In genomic region chr7:105854516-105854915, GRCh38 we compare ENCODE assay signal across 22 cellular contexts. TPM values are rescaled to one million over a fixed set of nuclear protein-coding genes. Genes with fewer than 3 reads are reported as not detected.
DNase-seq lines count a peak whose midpoint lies in the region; TF ChIP-seq lines count a peak whose summit lies in the region.
"Had no signal": no experiment of that assay in that cellular context is flagged by ENCODE, and none has a peak within 500 bp of the region (broad histone marks: within the 10 kb centered on the region; RNA-seq: fewer than 3 reads in every experiment).

No MANE protein-coding gene starts in this region.

- DNase-seq in EH (ENCODE audit: low read depth) (peak; percentile 37), NCI-H524 treated with DMSO at 0.1 percent for 48 hours (lab: John Stamatoyannopoulos, UW) (peak; percentile 44), hepatocyte (ENCODE audit: low spot score) (no peak), C1 segment of cervical spinal cord (lab: John Stamatoyannopoulos, UW) (no peak), NOMO-1 (lab: John Stamatoyannopoulos, UW; ENCODE audit: unreplicated experiment in 2 of 2) (no peak), NK-92 (lab: John Stamatoyannopoulos, UW; ENCODE audit: unreplicated experiment) (no peak), dorsolateral prefrontal cortex (no peak)
- DNase-seq: activated CD4-positive, alpha-beta T cell treated with anti-CD3 and anti-CD28 coated beads, Interleukin-2, amount 50 U/mL, for 48 hours; activated naive CD4-positive, alpha-beta T cell treated with Interleukin-2 at 50 U/mL for 16 hours; activated T-cell treated with anti-CD3 and anti-CD28 coated beads, Interleukin-2, amount 50 U/mL, for 1 hour; AML-193; aorta; foreskin keratinocyte; GDM1; Karpas-422; NCI-H1105; stimulated activated CD4-positive, alpha-beta T cell treated with anti-CD3 and anti-CD28 coated beads, Interleukin-4, amount 100 ng/mL, for 1 hour; T-helper 1 cell had no signal

- peak overlapping the region; percentile 28 for H3K27ac ChIP-seq in hepatocyte
- no peak overlapping the region for H3K27ac ChIP-seq in dorsolateral prefrontal cortex
- H3K27ac ChIP-seq: foreskin keratinocyte, VCaP had no signal

- no peak overlapping the region for H2AFZ ChIP-seq in hepatocyte

- peak overlapping the region; percentile 17 for H3K9ac ChIP-seq in skeletal muscle satellite cell (ENCODE audit: low read depth, low read length)

- H3K4me2 ChIP-seq in hepatocyte (no peak overlapping the region), skeletal muscle satellite cell (ENCODE audit: low read length) (no peak overlapping the region)

- H3K9me2 ChIP-seq in hepatocyte (replicated peaks; ENCODE audit: insufficient read depth) = no peaks in the 10 kb centered on the region

- no peaks in the 10 kb centered on the region for H3K36me3 ChIP-seq in hepatocyte (replicated peaks; ENCODE audit: insufficient read depth, low read depth)
- H3K36me3 ChIP-seq in skeletal muscle satellite cell (ENCODE audit: insufficient read depth, low read length) = no peaks in the 10 kb centered on the region

- H3K4me3 ChIP-seq in hepatocyte = no peak overlapping the region
- no peak overlapping the region for H3K4me3 ChIP-seq in skeletal muscle satellite cell (ENCODE audit: low read length)
- no peak overlapping the region for H3K4me3 ChIP-seq in dorsolateral prefrontal cortex
- H3K4me3 ChIP-seq: GM12878, skin epidermis had no signal

- no peak for TF ChIP-seq CTCF in hepatocyte (IDR thresholded peaks at IDR 0.05; ENCODE audit: poor library complexity)
- TF ChIP-seq CTCF in dorsolateral prefrontal cortex (IDR thresholded peaks at IDR 0.05 in 54 of 56, conservative IDR thresholded peaks at IDR 0.05 in 2 of 56; ENCODE audit: low read depth in 1 of 56, partially characterized antibody in 56 of 56) = no peak

- peaks cover 4% of the 10 kb centered on the region for H4K20me1 ChIP-seq in hepatocyte (ENCODE audit: insufficient read depth, poor library complexity, severe bottlenecking)

- H3K79me2 ChIP-seq in hepatocyte = peaks cover 12% of the 10 kb centered on the region

- intact Hi-C loops in dorsolateral prefrontal cortex (cut with DNase I) = no loop called here

- H3K9me3 ChIP-seq in hepatocyte (ENCODE audit: low read depth) (no peaks in the 10 kb centered on the region), skeletal muscle satellite cell (replicated peaks; ENCODE audit: low read length) (no peaks in the 10 kb centered on the region)

- H3K27me3 ChIP-seq in hepatocyte (no peaks in the 10 kb centered on the region), skeletal muscle satellite cell (ENCODE audit: control insufficient read depth, insufficient read depth, low read length) (no peaks in the 10 kb centered on the region), dorsolateral prefrontal cortex (no peaks in the 10 kb centered on the region)
- H3K27me3 ChIP-seq: foreskin keratinocyte had no signal

- H3K4me1 ChIP-seq in hepatocyte (ENCODE audit: insufficient read depth) = no peaks in the 10 kb centered on the region
- peaks cover 14% of the 10 kb centered on the region for H3K4me1 ChIP-seq in skeletal muscle satellite cell (ENCODE audit: control insufficient read depth, insufficient read depth, low read length)

RNA-seq across cellular contexts. Expression of gene ATXN7L1, which starts 21.9 kb away (rescaled TPM):
- total RNA-seq in hepatocyte = 8.5 and 9.3 TPM in 2 replicates
- polyA plus RNA-seq in hepatocyte = 6.7 and 8.9 TPM in 2 replicates
- 5.3 and 6.8 TPM in 2 replicates for total RNA-seq in skeletal muscle satellite cell (2012; rRNA removed)
- 10 to 100 TPM; 17.9 to 47.7 (median 29.0) TPM for total RNA-seq in dorsolateral prefrontal cortex

Comparison
In these comparisons a context has a peak if more than half of its experiments do, and no peak if none do; other contexts are left out.
1. DNase-seq: peak in EH (single experiment) and NCI-H524 treated with DMSO at 0.1 percent for 48 hours (single experiment); none in hepatocyte (single experiment), C1 segment of cervical spinal cord (0 of 14), NOMO-1 (0 of 2), NK-92 (single experiment) and dorsolateral prefrontal cortex (0 of 10).